ENCODE assay signal across 16 cellular contexts in genomic region chr1:23622284-23622683, GRCh38.
DNase-seq lines count a peak whose midpoint lies in the region; ATAC-seq and TF ChIP-seq lines count a peak whose summit lies in the region.
"Had no signal": no experiment of that assay in that cellular context is flagged by ENCODE, and none has a peak within 500 bp of the region (broad histone marks: within the 10 kb centered on the region; RNA-seq: fewer than 3 reads in every experiment).

No MANE protein-coding gene starts in this region.

- H3K4me1 ChIP-seq in CD8-positive, alpha-beta memory T cell (ENCODE audit: insufficient read depth, low read length): peaks cover 72% of the 10 kb centered on the region
- H3K4me1 ChIP-seq in thymus (ENCODE audit: control insufficient read depth, insufficient read depth, low read length): peaks cover 38% of the 10 kb centered on the region
- H3K4me1 ChIP-seq in psoas muscle: no peaks in the 10 kb centered on the region

- H3K9me3 ChIP-seq in CD8-positive, alpha-beta memory T cell (ENCODE audit: low read length): no peaks in the 10 kb centered on the region
- H3K9me3 ChIP-seq in thymus (ENCODE audit: control insufficient read depth): no peaks in the 10 kb centered on the region
- no peaks in the 10 kb centered on the region for H3K9me3 ChIP-seq in psoas muscle
- H3K9me3 ChIP-seq: Peyer's patch had no signal

- peak overlapping the region; percentile 18 for H3K27ac Mint-ChIP-seq in activated naive CD8-positive, alpha-beta T cell treated with anti-CD3 and anti-CD28 coated beads, Interleukin-2, amount 10 ng/mL, durations not matched to agents 7 days and 5 days
- H3K27ac Mint-ChIP-seq in activated naive CD8-positive, alpha-beta T cell treated with anti-CD3 and anti-CD28 coated beads, Interleukin-2, amount 50 U/mL, for 24 hours: no peak overlapping the region
- peak overlapping the region in 5 of 8 donors; percentile 11 to 75 (median 43) for H3K27ac Mint-ChIP-seq in CD8-positive, alpha-beta memory T cell
- H3K27ac Mint-ChIP-seq in activated B cell treated with CpG ODN at 0.5 μM for 24 hours: peak overlapping the region; percentile 42

- no peaks in the 10 kb centered on the region for H3K27me3 ChIP-seq in CD8-positive, alpha-beta memory T cell (ENCODE audit: insufficient read depth, low read length, poor library complexity, severe bottlenecking)
- H3K27me3 ChIP-seq in thymus (ENCODE audit: control insufficient read depth, insufficient read depth) (no peaks in the 10 kb centered on the region), psoas muscle (ENCODE audit: insufficient read depth in 3 of 3, low read length in 2 of 3) (peaks cover 0 to 17% (median 2%) of the 10 kb centered on the region in 3 donors)
- H3K27me3 ChIP-seq: Peyer's patch had no signal

- peaks cover 6% of the 10 kb centered on the region for H3K36me3 Mint-ChIP-seq in activated naive CD8-positive, alpha-beta T cell treated with anti-CD3 and anti-CD28 coated beads, Interleukin-2, amount 10 ng/mL, durations not matched to agents 7 days and 5 days
- H3K36me3 Mint-ChIP-seq in activated naive CD8-positive, alpha-beta T cell treated with anti-CD3 and anti-CD28 coated beads, Interleukin-2, amount 50 U/mL, for 24 hours (ENCODE audit: low read depth): peaks cover 5% of the 10 kb centered on the region
- peaks cover 0 to under 1% (median 0%) of the 10 kb centered on the region in 3 donors for H3K36me3 Mint-ChIP-seq in CD8-positive, alpha-beta memory T cell
- H3K36me3 Mint-ChIP-seq in activated B cell treated with CpG ODN at 0.5 μM for 24 hours (ENCODE audit: low read depth): peaks cover 2% of the 10 kb centered on the region

- POLR2A ChIA-PET in activated naive CD8-positive, alpha-beta T cell treated with anti-CD3 and anti-CD28 coated beads, Interleukin-2, amount 10 ng/mL, durations not matched to agents 7 days and 5 days (lab: Charles Lee): interaction anchor here (0.7 to 5.0 kb wide), 4 partner anchors 9 to 30 kb away, joined by 3 to 28 read pairs (median 4); no protein-coding TSS in a partner anchor
- POLR2A ChIA-PET in CD8-positive, alpha-beta memory T cell (lab: Charles Lee): interaction anchor here (3.3 kb wide), 1 partner anchor 67 kb away, joined by 30 read pairs; no protein-coding TSS in a partner anchor
- POLR2A ChIA-PET in activated B cell treated with CpG ODN at 0.5 μM for 24 hours (lab: Charles Lee): interaction anchor here (0.7 to 7.1 kb wide), 6 partner anchors 9 to 94 kb away, joined by 6 to 185 read pairs (median 62); partner anchors contain the start of gene ID3

- no peak overlapping the region for H3K4me3 Mint-ChIP-seq in activated naive CD8-positive, alpha-beta T cell treated with anti-CD3 and anti-CD28 coated beads, Interleukin-2, amount 10 ng/mL, durations not matched to agents 7 days and 5 days
- no peak overlapping the region for H3K4me3 Mint-ChIP-seq in activated naive CD8-positive, alpha-beta T cell treated with anti-CD3 and anti-CD28 coated beads, Interleukin-2, amount 50 U/mL, for 24 hours
- H3K4me3 Mint-ChIP-seq in CD8-positive, alpha-beta memory T cell: peak overlapping the region in 2 of 7 donors; percentile 3 to 38
- no peak overlapping the region for H3K4me3 Mint-ChIP-seq in activated B cell treated with CpG ODN at 0.5 μM for 24 hours

- intact Hi-C loops in activated B cell treated with CpG ODN at 0.5 μM for 24 hours (cut with micrococcal nuclease) (no loop called here), psoas muscle (cut with DNase I) (no loop called here)

- TF ChIP-seq CTCF in activated B cell treated with CpG ODN at 0.5 μM for 24 hours (IDR thresholded peaks at IDR 0.05) (no peak), psoas muscle (IDR thresholded peaks at IDR 0.05) (no peak)

- H3K27ac ChIP-seq in CD8-positive, alpha-beta memory T cell (ENCODE audit: low read depth, low read length): no peak overlapping the region
- H3K27ac ChIP-seq in thymus (ENCODE audit: low read depth): peak overlapping the region; percentile 21
- no peak overlapping the region for H3K27ac ChIP-seq in psoas muscle

- no peaks in the 10 kb centered on the region for H3K36me3 ChIP-seq in CD8-positive, alpha-beta memory T cell (ENCODE audit: insufficient read depth, low read length)
- H3K36me3 ChIP-seq in thymus (ENCODE audit: control insufficient read depth, insufficient read depth): no peaks in the 10 kb centered on the region
- no peaks in the 10 kb centered on the region for H3K36me3 ChIP-seq in psoas muscle (ENCODE audit: insufficient read depth in 1 of 2, low read depth in 1 of 2)
- H3K36me3 ChIP-seq: Peyer's patch had no signal

- 93% methylated on average over 4 of the region's 4 CpGs for WGBS in thymus
- 93 to 96% (median 95%) methylated on average over 4 of the region's 4 CpGs for WGBS in psoas muscle, 3 donors

- CTCF ChIA-PET in CD8-positive, alpha-beta memory T cell (lab: Charles Lee): interaction anchor here (0.6 to 6.7 kb wide), 6 partner anchors 12 to 216 kb away, joined by 3 to 100 read pairs (median 10); no protein-coding TSS in a partner anchor
- CTCF ChIA-PET in activated B cell treated with CpG ODN at 0.5 μM for 24 hours (lab: Charles Lee): interaction anchor here (0.9 to 4.3 kb wide), 3 partner anchors 13 to 67 kb away, joined by 3 to 31 read pairs (median 4); no protein-coding TSS in a partner anchor

- peaks cover 54% of the 10 kb centered on the region for H3K4me1 Mint-ChIP-seq in activated naive CD8-positive, alpha-beta T cell treated with anti-CD3 and anti-CD28 coated beads, Interleukin-2, amount 10 ng/mL, durations not matched to agents 7 days and 5 days
- H3K4me1 Mint-ChIP-seq in activated naive CD8-positive, alpha-beta T cell treated with anti-CD3 and anti-CD28 coated beads, Interleukin-2, amount 50 U/mL, for 24 hours: peaks cover 90% of the 10 kb centered on the region
- peaks cover 54 to 80% (median 72%) of the 10 kb centered on the region in 3 donors for H3K4me1 Mint-ChIP-seq in CD8-positive, alpha-beta memory T cell
- H3K4me1 Mint-ChIP-seq in activated B cell treated with CpG ODN at 0.5 μM for 24 hours: peaks cover 91% of the 10 kb centered on the region

- no peak overlapping the region for H3K4me3 ChIP-seq in CD8-positive, alpha-beta memory T cell (ENCODE audit: low read length)
- no peak overlapping the region for H3K4me3 ChIP-seq in thymus (ENCODE audit: low read length)
- H3K4me3 ChIP-seq in psoas muscle: no peak overlapping the region
- H3K4me3 ChIP-seq: Peyer's patch had no signal

- no peak for DNase-seq in activated naive CD8-positive, alpha-beta T cell treated with anti-CD3 and anti-CD28 coated beads, Interleukin-2, amount 10 ng/mL, durations not matched to agents 7 days and 5 days
- no peak for DNase-seq in activated naive CD8-positive, alpha-beta T cell treated with anti-CD3 and anti-CD28 coated beads, Interleukin-2, amount 50 U/mL, for 24 hours
- no peak for DNase-seq in CD8-positive, alpha-beta memory T cell
- DNase-seq in activated B cell treated with CpG ODN at 0.5 μM for 24 hours (no peak), psoas muscle (no peak), activated T-cell treated with anti-CD3 and anti-CD28 coated beads for 4 hours (no peak)
- DNase-seq: DMS53; GDM1; Kasumi-1; NCI-H1417 treated with DMSO at 0.1 percent for 48 hours; NCI-H187 treated with DMSO at 0.1 percent for 48 hours; NCI-H748 treated with DMSO at 0.1 percent for 48 hours; NK-92 treated with Interleukin-12 subunit alpha and Interleukin-12 subunit beta, amount 100 ng/mL, for 24 hours; Peyer's patch had no signal

- H3K27me3 Mint-ChIP-seq in activated naive CD8-positive, alpha-beta T cell treated with anti-CD3 and anti-CD28 coated beads, Interleukin-2, amount 10 ng/mL, durations not matched to agents 7 days and 5 days: no peaks in the 10 kb centered on the region
- no peaks in the 10 kb centered on the region for H3K27me3 Mint-ChIP-seq in activated naive CD8-positive, alpha-beta T cell treated with anti-CD3 and anti-CD28 coated beads, Interleukin-2, amount 50 U/mL, for 24 hours
- no peaks in the 10 kb centered on the region for H3K27me3 Mint-ChIP-seq in CD8-positive, alpha-beta memory T cell
- no peaks in the 10 kb centered on the region for H3K27me3 Mint-ChIP-seq in activated B cell treated with CpG ODN at 0.5 μM for 24 hours

- no peak for ATAC-seq in activated naive CD8-positive, alpha-beta T cell treated with anti-CD3 and anti-CD28 coated beads, Interleukin-2, amount 10 ng/mL, durations not matched to agents 7 days and 5 days (ENCODE audit: low read depth)
- no peak for ATAC-seq in activated naive CD8-positive, alpha-beta T cell treated with anti-CD3 and anti-CD28 coated beads, Interleukin-2, amount 50 U/mL, for 24 hours
- no peak for ATAC-seq in activated B cell treated with CpG ODN at 0.5 μM for 24 hours (ENCODE audit: low read depth)
- no peak for ATAC-seq in psoas muscle
- ATAC-seq: SK-N-SH treated with all-trans-retinoic acid at 6 μM for 48 hours had no signal

- H3K9me3 Mint-ChIP-seq in activated naive CD8-positive, alpha-beta T cell treated with anti-CD3 and anti-CD28 coated beads, Interleukin-2, amount 10 ng/mL, durations not matched to agents 7 days and 5 days: peaks cover 3% of the 10 kb centered on the region
- peaks cover 15% of the 10 kb centered on the region for H3K9me3 Mint-ChIP-seq in activated naive CD8-positive, alpha-beta T cell treated with anti-CD3 and anti-CD28 coated beads, Interleukin-2, amount 50 U/mL, for 24 hours
- H3K9me3 Mint-ChIP-seq in CD8-positive, alpha-beta memory T cell: peaks cover 0 to under 1% (median 0%) of the 10 kb centered on the region in 5 donors
- H3K9me3 Mint-ChIP-seq in activated B cell treated with CpG ODN at 0.5 μM for 24 hours: peaks cover 7% of the 10 kb centered on the region
